ENCODE assay signal across 20 cellular contexts in genomic region chr3:17707813-17708543, GRCh38.
"Had no signal": no experiment of that assay in that cellular context is flagged by ENCODE, and none has a peak within 500 bp of the region (broad histone marks: within the 10 kb centered on the region; RNA-seq: fewer than 3 reads in every experiment).

No MANE protein-coding gene starts in this region.

- H3K9me3 Mint-ChIP-seq: type B pancreatic cell had no signal

- H3K4me2 ChIP-seq: neural progenitor cell had no signal

- H3K9me3 ChIP-seq: gastroesophageal sphincter, heart left ventricle, left ventricle myocardium inferior, mucosa of descending colon, prostate gland, right atrium auricular region had no signal

- H3K4me1 ChIP-seq: gastroesophageal sphincter, prostate gland, right atrium auricular region had no signal

- H3K27ac ChIP-seq: gastroesophageal sphincter, heart left ventricle, left ventricle myocardium inferior, neural progenitor cell, prostate gland, right atrium auricular region had no signal

- ATAC-seq: activated CD4-positive, alpha-beta T cell treated with anti-CD3 and anti-CD28 coated beads for 36 hours; gastroesophageal sphincter; heart left ventricle; mucosa of descending colon; stimulated activated naive CD8-positive, alpha-beta T cell treated with anti-CD3 and anti-CD28 coated beads, Interleukin-15, amount 100 ng/mL, for 72 hours had no signal

- H3K27me3 ChIP-seq: gastroesophageal sphincter, heart left ventricle, neural progenitor cell, right atrium auricular region had no signal

- H3K4me3 Mint-ChIP-seq: activated CD4-positive, alpha-beta T cell treated with anti-CD3 and anti-CD28 coated beads for 36 hours; activated naive CD8-positive, alpha-beta T cell treated with anti-CD3 and anti-CD28 coated beads, Interleukin-2, amount 10 ng/mL, durations not matched to agents 7 days and 5 days; naive B cell; neural progenitor cell; stimulated activated naive CD8-positive, alpha-beta T cell treated with anti-CD3 and anti-CD28 coated beads, Interleukin-15, amount 100 ng/mL, for 72 hours; type B pancreatic cell had no signal

- DNase-seq: activated CD4-positive, alpha-beta T cell treated with anti-CD3 and anti-CD28 coated beads for 36 hours; activated CD4-positive, alpha-beta T cell treated with anti-CD3 and anti-CD28 coated beads, Interleukin-2, amount 50 U/mL, for 48 hours; activated naive CD8-positive, alpha-beta T cell treated with anti-CD3 and anti-CD28 coated beads, Interleukin-2, amount 10 ng/mL, durations not matched to agents 7 days and 5 days; activated T-cell treated with anti-CD3 and anti-CD28 coated beads for 4 hours; aorta; cerebellar nuclear complex; effector memory CD4-positive, alpha-beta T cell; heart left ventricle; kidney glomerular epithelial cell; left ventricle myocardium inferior; mesenchymal stem cell; mucosa of descending colon; naive B cell; stimulated activated naive CD8-positive, alpha-beta T cell treated with anti-CD3 and anti-CD28 coated beads, Interleukin-15, amount 100 ng/mL, for 72 hours; SW 1271 had no signal

- H3K9ac ChIP-seq: neural progenitor cell had no signal

- H3K4me1 Mint-ChIP-seq: activated naive CD8-positive, alpha-beta T cell treated with anti-CD3 and anti-CD28 coated beads, Interleukin-2, amount 10 ng/mL, durations not matched to agents 7 days and 5 days; neural progenitor cell had no signal

- H3K4me3 ChIP-seq: gastroesophageal sphincter, heart left ventricle, left ventricle myocardium inferior, mucosa of descending colon, neural progenitor cell, prostate gland, right atrium auricular region had no signal

- H2AFZ ChIP-seq: neural progenitor cell had no signal

- H3K36me3 ChIP-seq: heart left ventricle, left ventricle myocardium inferior, neural progenitor cell, prostate gland, right atrium auricular region had no signal

- H3K27ac Mint-ChIP-seq: activated CD4-positive, alpha-beta T cell treated with anti-CD3 and anti-CD28 coated beads for 36 hours; activated naive CD8-positive, alpha-beta T cell treated with anti-CD3 and anti-CD28 coated beads, Interleukin-2, amount 10 ng/mL, durations not matched to agents 7 days and 5 days; neural progenitor cell; stimulated activated naive CD8-positive, alpha-beta T cell treated with anti-CD3 and anti-CD28 coated beads, Interleukin-15, amount 100 ng/mL, for 72 hours; type B pancreatic cell had no signal

- H3K27me3 Mint-ChIP-seq: activated CD4-positive, alpha-beta T cell treated with anti-CD3 and anti-CD28 coated beads for 36 hours; activated naive CD8-positive, alpha-beta T cell treated with anti-CD3 and anti-CD28 coated beads, Interleukin-2, amount 10 ng/mL, durations not matched to agents 7 days and 5 days; naive B cell; stimulated activated naive CD8-positive, alpha-beta T cell treated with anti-CD3 and anti-CD28 coated beads, Interleukin-15, amount 100 ng/mL, for 72 hours; type B pancreatic cell had no signal
